ENCODE assay signal across 17 cellular contexts in genomic region chr11:76513654-76514034, GRCh38.
DNase-seq lines count a peak whose midpoint lies in the region; ATAC-seq, FAIRE-seq and TF ChIP-seq lines count a peak whose summit lies in the region.
"Had no signal": no experiment of that assay in that cellular context is flagged by ENCODE, and none has a peak within 500 bp of the region (broad histone marks: within the 10 kb centered on the region; RNA-seq: fewer than 3 reads in every experiment).

No MANE protein-coding gene starts in this region.

- H4K8ac ChIP-seq in H1 (ENCODE audit: extremely low read depth, insufficient read depth, low read length): no peak overlapping the region

- H3K4me3 ChIP-seq in CD8-positive, alpha-beta T cell (ENCODE audit: low read depth, low read length): no peak overlapping the region
- H3K4me3 ChIP-seq in H1 (ENCODE audit: extremely low read depth in 1 of 4, insufficient read depth in 2 of 4, low read depth in 3 of 4, low read length in 4 of 4): no peak overlapping the region
- H3K4me3 ChIP-seq in neural progenitor cell: no peak overlapping the region
- H3K4me3 ChIP-seq: A549; BLaER1 treated with 17β-estradiol and CSF1 and Interleukin-3, amounts not matched to agents 10 nM and 100 nM had no signal

- no peak for TF ChIP-seq CTCF in CD8-positive, alpha-beta T cell (IDR thresholded peaks at IDR 0.05)
- TF ChIP-seq CTCF in H1 (IDR thresholded peaks at IDR 0.05; ENCODE audit: control extremely low read depth in 1 of 3, insufficient read depth in 1 of 3, low read depth in 1 of 3, low read length in 3 of 3) (no peak), neural progenitor cell (IDR thresholded peaks at IDR 0.05) (no peak)

- H3K18ac ChIP-seq in H1 (ENCODE audit: extremely low read depth, low read length): no peak overlapping the region

- no peak overlapping the region for H3K14ac ChIP-seq in H1 (ENCODE audit: insufficient read length)

- H3K36me3 ChIP-seq in CD8-positive, alpha-beta T cell (ENCODE audit: insufficient read depth, low read length): peaks cover 7% of the 10 kb centered on the region
- peaks cover 2 to 16% (median 2%) of the 10 kb centered on the region in 4 experiments; a peak in 4 of 8 replicates for H3K36me3 ChIP-seq in H1 (ENCODE audit: control insufficient read depth in 2 of 4, insufficient read depth in 4 of 4, low read length in 3 of 4)
- peaks cover 11% of the 10 kb centered on the region for H3K36me3 ChIP-seq in neural progenitor cell
- H3K36me3 ChIP-seq: BE2C had no signal

- H2BK20ac ChIP-seq in H1 (ENCODE audit: low read length): no peak overlapping the region

- H3K9ac ChIP-seq in H1 (replicated peaks in 1 of 4; ENCODE audit: extremely low read depth in 1 of 4, low read depth in 3 of 4, low read length in 3 of 4) (no peak overlapping the region), neural progenitor cell (no peak overlapping the region)
- H3K9ac ChIP-seq: BLaER1 treated with 17β-estradiol and CSF1 and Interleukin-3, amounts not matched to agents 10 nM and 100 nM had no signal

- TF ChIP-seq RAD21 in H1 (IDR thresholded peaks at IDR 0.05 in 1 of 2, conservative IDR thresholded peaks at IDR 0.05 in 1 of 2; ENCODE audit: low read depth in 2 of 2, low read length in 2 of 2): no peak

- H3K79me2 ChIP-seq in H1 (ENCODE audit: control insufficient read depth in 1 of 2, insufficient read depth in 2 of 2, low read length in 2 of 2) (no peaks in the 10 kb centered on the region; a peak in 1 of 4 replicates), neural progenitor cell (ENCODE audit: low read depth) (peaks cover 8% of the 10 kb centered on the region)

- H3K27ac ChIP-seq in CD8-positive, alpha-beta T cell (ENCODE audit: low read depth, low read length): no peak overlapping the region
- H3K27ac ChIP-seq in H1 (ENCODE audit: low read depth, low read length): no peak overlapping the region
- H3K27ac ChIP-seq in neural progenitor cell: peak overlapping the region; percentile 47
- H3K27ac ChIP-seq: A549; BLaER1 treated with 17β-estradiol and CSF1 and Interleukin-3, amounts not matched to agents 10 nM and 100 nM had no signal

- H3K27ac Mint-ChIP-seq in CD8-positive, alpha-beta T cell: peak overlapping the region; percentile 64
- no peak overlapping the region for H3K27ac Mint-ChIP-seq in neural progenitor cell

- POLR2A ChIA-PET in CD8-positive, alpha-beta T cell (lab: Charles Lee): interaction anchor here (0.8 kb wide), 1 partner anchor 11 kb away, joined by 3 read pairs; no protein-coding TSS in a partner anchor
- POLR2A ChIA-PET in H1 (lab: Charles Lee; ENCODE audit: partially characterized antibody): no interaction called here

- H3K27me3 ChIP-seq in CD8-positive, alpha-beta T cell (ENCODE audit: insufficient read depth, low read length): no peaks in the 10 kb centered on the region
- H3K27me3 ChIP-seq in H1 (replicated peaks in 1 of 4; ENCODE audit: control insufficient read depth in 3 of 4, extremely low read depth in 1 of 4, insufficient read depth in 3 of 4, low read length in 3 of 4) (no peaks in the 10 kb centered on the region), neural progenitor cell (no peaks in the 10 kb centered on the region)
- H3K27me3 ChIP-seq: BE2C; BLaER1 treated with 17β-estradiol and CSF1 and Interleukin-3, amounts not matched to agents 10 nM and 100 nM had no signal

- no peaks in the 10 kb centered on the region for H3K79me1 ChIP-seq in H1 (ENCODE audit: low read depth, low read length)

- no peak overlapping the region for H2BK12ac ChIP-seq in H1 (ENCODE audit: low read depth, low read length)

- no peaks in the 10 kb centered on the region for H3K23me2 ChIP-seq in H1 (ENCODE audit: low read depth, low read length)

- H2BK15ac ChIP-seq in H1 (ENCODE audit: low read length): no peak overlapping the region

- no peak overlapping the region for H3K4me2 ChIP-seq in H1 (ENCODE audit: insufficient read depth in 1 of 2, low read depth in 2 of 2, low read length in 2 of 2)
- no peak overlapping the region for H3K4me2 ChIP-seq in neural progenitor cell
- H3K4me2 ChIP-seq: A549; BLaER1 treated with 17β-estradiol and CSF1 and Interleukin-3, amounts not matched to agents 10 nM and 100 nM had no signal

- H3K4ac ChIP-seq in H1 (replicated peaks; ENCODE audit: insufficient read length, low read depth, low read length): no peak overlapping the region

- peaks cover 32% of the 10 kb centered on the region for H3F3A ChIP-seq in neural progenitor cell (ENCODE audit: low read depth)

- H2AFZ ChIP-seq in H1 (ENCODE audit: low read length) (no peak overlapping the region), neural progenitor cell (replicated peaks) (no peak overlapping the region)

- no peak overlapping the region for H2BK120ac ChIP-seq in H1 (replicated peaks; ENCODE audit: low read depth, low read length)

- no peak for TF ChIP-seq EP300 in H1 (IDR thresholded peaks at IDR 0.05; ENCODE audit: borderline replicate concordance in 1 of 2, low read depth in 2 of 2, low read length in 2 of 2)

- no peaks in the 10 kb centered on the region for H3K9me3 Mint-ChIP-seq in CD8-positive, alpha-beta T cell
- H3K9me3 Mint-ChIP-seq in neural progenitor cell: no peaks in the 10 kb centered on the region
- H3K9me3 Mint-ChIP-seq: CD4-positive, alpha-beta memory T cell had no signal

- no peak overlapping the region for H2BK5ac ChIP-seq in H1 (ENCODE audit: low read depth, low read length)

- peak overlapping the region; percentile 96 for H3K23ac ChIP-seq in H1 (ENCODE audit: insufficient read length)

- no peak overlapping the region for H4K5ac ChIP-seq in H1 (ENCODE audit: insufficient read length, low read depth, low read length)

- DNase-seq in CD8-positive, alpha-beta T cell: no peak
- DNase-seq in H1 (ENCODE audit: low read depth in 1 of 2, low spot score in 2 of 2): no peak
- DNase-seq in neural progenitor cell (ENCODE audit: low spot score): no peak
- DNase-seq in midbrain (lab: John Stamatoyannopoulos, UW): no peak
- DNase-seq in cerebellar nuclear complex (lab: John Stamatoyannopoulos, UW): no peak
- no peak for DNase-seq in NCI-H187 (lab: John Stamatoyannopoulos, UW)
- no peak for DNase-seq in left lobe of liver (ENCODE audit: low spot score)
- DNase-seq: 8988T; BE2C; CD4-positive, alpha-beta memory T cell; DMS79 treated with DMSO at 0.1 percent for 48 hours; GOT3; H7 had no signal

- H3K4me3 Mint-ChIP-seq in CD8-positive, alpha-beta T cell: no peak overlapping the region
- no peak overlapping the region for H3K4me3 Mint-ChIP-seq in neural progenitor cell
- H3K4me3 Mint-ChIP-seq: CD4-positive, alpha-beta memory T cell had no signal

- CTCF ChIA-PET in CD8-positive, alpha-beta T cell (lab: Charles Lee): no interaction called here
- CTCF ChIA-PET in H1 (lab: Charles Lee; ENCODE audit: partially characterized antibody): interaction anchor here (0.7 to 2.1 kb wide), 2 partner anchors 90 to 185 kb away, joined by 3 to 7 read pairs; no protein-coding TSS in a partner anchor

- no peak overlapping the region for H3K56ac ChIP-seq in H1 (replicated peaks; ENCODE audit: insufficient read length, low read depth, low read length)

- no peaks in the 10 kb centered on the region for H3K4me1 Mint-ChIP-seq in CD8-positive, alpha-beta T cell (ENCODE audit: low read depth)
- H3K4me1 Mint-ChIP-seq in neural progenitor cell: peaks cover 14% of the 10 kb centered on the region

- ATAC-seq in CD8-positive, alpha-beta T cell: no peak
- ATAC-seq in left lobe of liver: no peak

- 82% methylated on average over 3 of the region's 3 CpGs; no CpG with 5 or more reads in 1 of the 2 experiments for WGBS in H1 (ENCODE audit: extremely low coverage in 1 of 2, insufficient coverage in 1 of 2, insufficient read length in 1 of 2, insufficient replicate concordance in 2 of 2, low coverage in 1 of 2, low lambda C conversion rate in 2 of 2, missing lambda C conversion rate in 1 of 2), 2 experiments

- no peaks in the 10 kb centered on the region for H3K27me3 Mint-ChIP-seq in CD8-positive, alpha-beta T cell (ENCODE audit: low read depth)
- peaks cover 3% of the 10 kb centered on the region for H3K27me3 Mint-ChIP-seq in neural progenitor cell (ENCODE audit: insufficient read depth, low read depth)
- H3K27me3 Mint-ChIP-seq: CD4-positive, alpha-beta memory T cell had no signal

- intact Hi-C loops in CD8-positive, alpha-beta T cell (cut with DNase I, micrococcal nuclease): loop anchor here in 1 of 2 experiments (5.0 kb wide), 1 partner anchor 306 kb away; the partner anchor contains the start of gene WNT11

- H4K20me1 ChIP-seq in H1 (replicated peaks in 1 of 2; ENCODE audit: control insufficient read depth in 1 of 2, insufficient read depth in 2 of 2, low read length in 2 of 2): peaks cover 0 to 4% of the 10 kb centered on the region in 2 experiments
- peaks cover 12% of the 10 kb centered on the region for H4K20me1 ChIP-seq in neural progenitor cell (ENCODE audit: low read depth)

- H2AK5ac ChIP-seq in H1 (ENCODE audit: low read depth, low read length): no peak overlapping the region

- no peak for FAIRE-seq in H1 (lab: Jason Lieb, UNC)
- FAIRE-seq: A549, GM12892 had no signal

- H3K4me1 ChIP-seq in CD8-positive, alpha-beta T cell (ENCODE audit: insufficient read depth, low read length): no peaks in the 10 kb centered on the region
- H3K4me1 ChIP-seq in H1 (replicated peaks in 1 of 4; ENCODE audit: control insufficient read depth in 3 of 4, insufficient read depth in 4 of 4, low read length in 3 of 4) (peaks cover 2 to 9% (median 6%) of the 10 kb centered on the region in 4 experiments; a peak in 6 of 7 replicates), neural progenitor cell (peaks cover 11% of the 10 kb centered on the region)
- H3K4me1 ChIP-seq: A549, BE2C, Caco-2 had no signal

- H4K91ac ChIP-seq in H1 (replicated peaks; ENCODE audit: insufficient read length, low read length): no peak overlapping the region

- no peak for TF ChIP-seq POLR2A in H1 (IDR thresholded peaks at IDR 0.05; ENCODE audit: control extremely low read depth in 1 of 2, low read depth in 2 of 2, low read length in 2 of 2)

- H3K9me3 ChIP-seq in CD8-positive, alpha-beta T cell (ENCODE audit: low read length): no peaks in the 10 kb centered on the region
- H3K9me3 ChIP-seq in H1 (ENCODE audit: insufficient read depth in 2 of 2, low read depth in 1 of 2, low read length in 1 of 2) (no peaks in the 10 kb centered on the region), neural progenitor cell (ENCODE audit: low read depth) (no peaks in the 10 kb centered on the region)
- H3K9me3 ChIP-seq: A549; BE2C; BLaER1 treated with 17β-estradiol and CSF1 and Interleukin-3, amounts not matched to agents 10 nM and 100 nM; Caco-2 had no signal

- peaks cover 41% of the 10 kb centered on the region for H3K36me3 Mint-ChIP-seq in CD8-positive, alpha-beta T cell
- H3K36me3 Mint-ChIP-seq in neural progenitor cell: peaks cover 6% of the 10 kb centered on the region

TF ChIP-seq in H1, 55 proteins besides CTCF, POLR2A, EP300 and RAD21 (continues in another document):
- TF ChIP-seq TCF12 (IDR thresholded peaks at IDR 0.05; ENCODE audit: low read depth, low read length) (no peak), CHD1 (IDR thresholded peaks at IDR 0.05; ENCODE audit: low read depth, low read length) (no peak)
- TF ChIP-seq, protein P1, sequence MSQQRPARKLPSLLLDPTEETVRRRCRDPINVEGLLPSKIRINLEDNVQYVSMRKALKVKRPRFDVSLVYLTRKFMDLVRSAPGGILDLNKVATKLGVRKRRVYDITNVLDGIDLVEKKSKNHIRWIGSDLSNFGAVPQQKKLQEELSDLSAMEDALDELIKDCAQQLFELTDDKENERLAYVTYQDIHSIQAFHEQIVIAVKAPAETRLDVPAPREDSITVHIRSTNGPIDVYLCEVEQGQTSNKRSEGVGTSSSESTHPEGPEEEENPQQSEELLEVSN (IDR thresholded peaks at IDR 0.05): no peak
